Comparison of ENCODE assay signal across 8 cellular contexts in genomic region chr20:38304845-38305447, GRCh38. TPM values are rescaled to one million over a fixed set of nuclear protein-coding genes. Genes with fewer than 3 reads are reported as not detected.
DNase-seq lines count a peak whose midpoint lies in the region; ATAC-seq and TF ChIP-seq lines count a peak whose summit lies in the region.

No MANE protein-coding gene starts in this region.

- H3K27ac ChIP-seq in MM.1S (ENCODE audit: low read length): no peak overlapping the region
- H3K27ac ChIP-seq in left lung: peak overlapping the region in 1 of 2 donors; percentile 51

- peak; percentile 17 for DNase-seq in activated CD4-positive, alpha-beta T cell treated with anti-CD3 and anti-CD28 coated beads, Interleukin-2, amount 10 ng/mL, durations not matched to agents 7 days and 5 days
- DNase-seq in activated CD4-positive, alpha-beta T cell treated with anti-CD3 and anti-CD28 coated beads, Interleukin-2, amount 50 U/mL, for 1 hour: no peak
- peak; percentile 26 for DNase-seq in MM.1S
- no peak for DNase-seq in astrocyte of the cerebellum (ENCODE audit: low read depth)
- DNase-seq in left lung: peak; percentile 62 to 85
- no peak for DNase-seq in activated effector memory CD4-positive, alpha-beta T cell treated with Interleukin-2 at 50 U/mL for 16 hours

- H3K79me2 ChIP-seq in MM.1S (ENCODE audit: low read length): no peaks in the 10 kb centered on the region

- no peak overlapping the region for H3K27ac Mint-ChIP-seq in activated CD4-positive, alpha-beta T cell treated with anti-CD3 and anti-CD28 coated beads, Interleukin-2, amount 10 ng/mL, durations not matched to agents 7 days and 5 days

- no peaks in the 10 kb centered on the region for H3K27me3 ChIP-seq in MM.1S (replicated peaks; ENCODE audit: insufficient read depth, low read length)
- peaks cover 0 to 58% of the 10 kb centered on the region in 2 donors for H3K27me3 ChIP-seq in left lung

- H3K4me3 ChIP-seq in MM.1S (ENCODE audit: low read length): no peak overlapping the region
- H3K4me3 ChIP-seq in astrocyte of the cerebellum (ENCODE audit: low read depth, low read length): no peak overlapping the region
- no peak overlapping the region for H3K4me3 ChIP-seq in left lung

- ATAC-seq in left lung (peak; percentile 60), HG03469 (IDR thresholded peaks at IDR 0.05; ENCODE audit: unreplicated experiment) (no peak), HG03354 (IDR thresholded peaks at IDR 0.05; ENCODE audit: poor library complexity, severe bottlenecking, unreplicated experiment) (no peak)

- in situ Hi-C loops in astrocyte of the cerebellum (cut with HindIII; ENCODE audit: low sequenced_read_pairs): no loop called here

- no peak overlapping the region for H2AFZ ChIP-seq in MM.1S (ENCODE audit: low read length)

- H3K36me3 Mint-ChIP-seq in activated CD4-positive, alpha-beta T cell treated with anti-CD3 and anti-CD28 coated beads, Interleukin-2, amount 10 ng/mL, durations not matched to agents 7 days and 5 days (ENCODE audit: low read depth): no peaks in the 10 kb centered on the region

- H3K9me2 ChIP-seq in MM.1S (replicated peaks; ENCODE audit: insufficient read depth, low read length): no peaks in the 10 kb centered on the region

- CTCF ChIA-PET in activated CD4-positive, alpha-beta T cell treated with anti-CD3 and anti-CD28 coated beads, Interleukin-2, amount 10 ng/mL, durations not matched to agents 7 days and 5 days (lab: Charles Lee): no interaction called here

- intact Hi-C loops in left lung (cut with DNase I): no loop called here

- TF ChIP-seq CTCF in MM.1S (IDR thresholded peaks at IDR 0.05; ENCODE audit: low read length): peak; percentile 59
- peak; percentile 43 for TF ChIP-seq CTCF in astrocyte of the cerebellum (IDR thresholded peaks at IDR 0.05; ENCODE audit: low read depth, low read length, missing control alignments)
- TF ChIP-seq CTCF in left lung (IDR thresholded peaks at IDR 0.05): peak in 1 of 2 donors; percentile 54

- H3K27me3 Mint-ChIP-seq in activated CD4-positive, alpha-beta T cell treated with anti-CD3 and anti-CD28 coated beads, Interleukin-2, amount 10 ng/mL, durations not matched to agents 7 days and 5 days: peaks cover 40% of the 10 kb centered on the region

- H3F3A ChIP-seq in MM.1S (ENCODE audit: insufficient read depth, low read length): no peaks in the 10 kb centered on the region

- H3K4me3 Mint-ChIP-seq in activated CD4-positive, alpha-beta T cell treated with anti-CD3 and anti-CD28 coated beads, Interleukin-2, amount 10 ng/mL, durations not matched to agents 7 days and 5 days: no peak overlapping the region

- POLR2A ChIA-PET in activated CD4-positive, alpha-beta T cell treated with anti-CD3 and anti-CD28 coated beads, Interleukin-2, amount 10 ng/mL, durations not matched to agents 7 days and 5 days (lab: Charles Lee): no interaction called here

- no peak overlapping the region for H3K4me2 ChIP-seq in MM.1S (ENCODE audit: low read depth, low read length)

- H3K36me3 ChIP-seq in MM.1S (replicated peaks; ENCODE audit: insufficient read depth, low read length) (no peaks in the 10 kb centered on the region), left lung (no peaks in the 10 kb centered on the region)

- H3K4me1 Mint-ChIP-seq in activated CD4-positive, alpha-beta T cell treated with anti-CD3 and anti-CD28 coated beads, Interleukin-2, amount 10 ng/mL, durations not matched to agents 7 days and 5 days: peaks cover 21% of the 10 kb centered on the region

- H3K9me3 Mint-ChIP-seq in activated CD4-positive, alpha-beta T cell treated with anti-CD3 and anti-CD28 coated beads, Interleukin-2, amount 10 ng/mL, durations not matched to agents 7 days and 5 days: no peaks in the 10 kb centered on the region

- no peaks in the 10 kb centered on the region for H3K4me1 ChIP-seq in MM.1S (ENCODE audit: low read length)
- H3K4me1 ChIP-seq in left lung: peaks cover 0 to 50% of the 10 kb centered on the region in 2 donors

- no peaks in the 10 kb centered on the region for H4K20me1 ChIP-seq in MM.1S (ENCODE audit: insufficient read depth, low read length)

- H3K9me3 ChIP-seq in MM.1S (replicated peaks; ENCODE audit: insufficient read depth, low read length) (no peaks in the 10 kb centered on the region), left lung (no peaks in the 10 kb centered on the region)

- H3K9ac ChIP-seq in MM.1S (ENCODE audit: low read length): no peak overlapping the region

RNA-seq across cellular contexts. Expression of gene BPI, which starts 1.0 kb away (rescaled TPM):
- total RNA-seq in activated CD4-positive, alpha-beta T cell treated with anti-CD3 and anti-CD28 coated beads, Interleukin-2, amount 10 ng/mL, durations not matched to agents 7 days and 5 days: not detected
- total RNA-seq in left lung: under 1 TPM; 0.35 to 0.47 TPM

RNA-seq across cellular contexts. Expression of gene LBP, which starts 41.3 kb away (rescaled TPM):
- not detected for total RNA-seq in activated CD4-positive, alpha-beta T cell treated with anti-CD3 and anti-CD28 coated beads, Interleukin-2, amount 10 ng/mL, durations not matched to agents 7 days and 5 days
- 1 to 10 TPM in 1 of 2 donors, under 1 TPM in 1; 0.12 to 1.8 TPM for total RNA-seq in left lung

RNA-seq across cellular contexts. Expression of gene KIAA1755, which starts 44.4 kb away (rescaled TPM):
- not detected for total RNA-seq in activated CD4-positive, alpha-beta T cell treated with anti-CD3 and anti-CD28 coated beads, Interleukin-2, amount 10 ng/mL, durations not matched to agents 7 days and 5 days
- total RNA-seq in left lung: 1 to 10 TPM; 2.6 TPM

Comparison
In these comparisons a context has a peak if more than half of its experiments do, and no peak if none do; other contexts are left out.
1. DNase-seq: peak in activated CD4-positive, alpha-beta T cell treated with anti-CD3 and anti-CD28 coated beads, Interleukin-2, amount 10 ng/mL, durations not matched to agents 7 days and 5 days (single experiment), MM.1S (single experiment) and left lung (2 of 2); none in activated CD4-positive, alpha-beta T cell treated with anti-CD3 and anti-CD28 coated beads, Interleukin-2, amount 50 U/mL, for 1 hour (single experiment), astrocyte of the cerebellum (single experiment) and activated effector memory CD4-positive, alpha-beta T cell treated with Interleukin-2 at 50 U/mL for 16 hours (single experiment).